Comparison of ENCODE assay signal across 13 cellular contexts in genomic region chr2:182918961-182919360, GRCh38. TPM values are rescaled to one million over a fixed set of nuclear protein-coding genes. Genes with fewer than 3 reads are reported as not detected.
DNase-seq lines count a peak whose midpoint lies in the region; ATAC-seq, FAIRE-seq and TF ChIP-seq lines count a peak whose summit lies in the region.
"Had no signal": no experiment of that assay in that cellular context is flagged by ENCODE, and none has a peak within 500 bp of the region (broad histone marks: within the 10 kb centered on the region; RNA-seq: fewer than 3 reads in every experiment).

No MANE protein-coding gene starts in this region.

- no peak overlapping the region for H3K4me3 Mint-ChIP-seq in Calu3 (ENCODE audit: low read depth, unreplicated experiment)
- no peak overlapping the region for H3K4me3 Mint-ChIP-seq in stimulated activated naive B cell treated with anti-CD40 and anti-IgM and Interleukin-4, amounts not matched to agents 10 μg/mL and 1 μg/mL and 100 μg/mL, for 72 hours
- H3K4me3 Mint-ChIP-seq: HFFc6 had no signal

- intact Hi-C loops in Calu3 (cut with micrococcal nuclease; ENCODE audit: unreplicated experiment) = no loop called here

- TF ChIP-seq CTCF in Calu3 (IDR thresholded peaks at IDR 0.05; ENCODE audit: unreplicated experiment) (no peak), H1 (IDR thresholded peaks at IDR 0.05; ENCODE audit: control extremely low read depth in 1 of 3, insufficient read depth in 1 of 3, low read depth in 1 of 3, low read length in 3 of 3) (no peak)

- H3K56ac ChIP-seq in H1 (replicated peaks; ENCODE audit: insufficient read length, low read depth, low read length) = no peak overlapping the region

- H2BK15ac ChIP-seq in H1 (ENCODE audit: low read length) = no peak overlapping the region

- no peak overlapping the region for H3K9ac ChIP-seq in H1 (replicated peaks in 1 of 4; ENCODE audit: extremely low read depth in 1 of 4, low read depth in 3 of 4, low read length in 3 of 4)

- no peak overlapping the region for H2BK20ac ChIP-seq in H1 (ENCODE audit: low read length)

- H3K4ac ChIP-seq in H1 (replicated peaks; ENCODE audit: insufficient read length, low read depth, low read length) = no peak overlapping the region

- H3K27ac ChIP-seq in H1 (ENCODE audit: low read depth, low read length) = no peak overlapping the region

- H3K18ac ChIP-seq in H1 (ENCODE audit: extremely low read depth, low read length) = no peak overlapping the region

- no peak overlapping the region for H3K23ac ChIP-seq in H1 (ENCODE audit: insufficient read length)

- no peak overlapping the region for H4K8ac ChIP-seq in H1 (ENCODE audit: extremely low read depth, insufficient read depth, low read length)

- H4K20me1 ChIP-seq in H1 (replicated peaks in 1 of 2; ENCODE audit: control insufficient read depth in 1 of 2, insufficient read depth in 2 of 2, low read length in 2 of 2) = no peaks in the 10 kb centered on the region

- H3K79me2 ChIP-seq in H1 (ENCODE audit: control insufficient read depth in 1 of 2, insufficient read depth in 2 of 2, low read length in 2 of 2) = no peaks in the 10 kb centered on the region

- H3K27me3 ChIP-seq in H1 (replicated peaks in 1 of 4; ENCODE audit: control insufficient read depth in 3 of 4, extremely low read depth in 1 of 4, insufficient read depth in 3 of 4, low read length in 3 of 4) = no peaks in the 10 kb centered on the region

- no peak for ATAC-seq in HG02852 (IDR thresholded peaks at IDR 0.05; ENCODE audit: unreplicated experiment)
- ATAC-seq in stimulated activated naive B cell treated with anti-CD40 and anti-IgM and Interleukin-4, amounts not matched to agents 10 μg/mL and 1 μg/mL and 100 μg/mL, for 72 hours (replicated peaks) = no peak

- no peaks in the 10 kb centered on the region for H3K27me3 Mint-ChIP-seq in Calu3 (ENCODE audit: unreplicated experiment)
- H3K27me3 Mint-ChIP-seq in stimulated activated naive B cell treated with anti-CD40 and anti-IgM and Interleukin-4, amounts not matched to agents 10 μg/mL and 1 μg/mL and 100 μg/mL, for 72 hours = peaks cover 0 to 5% of the 10 kb centered on the region in 2 donors

- H2AK5ac ChIP-seq in H1 (ENCODE audit: low read depth, low read length) = no peak overlapping the region

- no peak overlapping the region for H4K91ac ChIP-seq in H1 (replicated peaks; ENCODE audit: insufficient read length, low read length)

- CTCF ChIA-PET in Calu3 (lab: Charles Lee) = interaction anchor here (0.6 kb wide), 1 partner anchor 52 kb away, joined by 3 read pairs; no protein-coding TSS in a partner anchor
- CTCF ChIA-PET in H1 (lab: Charles Lee; ENCODE audit: partially characterized antibody) = interaction anchor here (0.7 to 2.6 kb wide), 5 partner anchors 37 to 151 kb away, joined by 3 to 9 read pairs (median 3); no protein-coding TSS in a partner anchor

- H3K4me3 ChIP-seq in H1 (ENCODE audit: extremely low read depth in 1 of 4, insufficient read depth in 2 of 4, low read depth in 3 of 4, low read length in 4 of 4) = no peak overlapping the region

- H3K36me3 Mint-ChIP-seq in Calu3 (ENCODE audit: insufficient read depth, unreplicated experiment) = peaks cover 37% of the 10 kb centered on the region
- H3K36me3 Mint-ChIP-seq in stimulated activated naive B cell treated with anti-CD40 and anti-IgM and Interleukin-4, amounts not matched to agents 10 μg/mL and 1 μg/mL and 100 μg/mL, for 72 hours = no peaks in the 10 kb centered on the region

- peaks cover 0 to 34% (median 12%) of the 10 kb centered on the region in 4 experiments; a peak in 5 of 8 replicates for H3K36me3 ChIP-seq in H1 (ENCODE audit: control insufficient read depth in 2 of 4, insufficient read depth in 4 of 4, low read length in 3 of 4)

- no peaks in the 10 kb centered on the region for H3K79me1 ChIP-seq in H1 (ENCODE audit: low read depth, low read length)

- H3K4me1 Mint-ChIP-seq in Calu3 (ENCODE audit: low read depth, unreplicated experiment) = no peaks in the 10 kb centered on the region
- H3K4me1 Mint-ChIP-seq in stimulated activated naive B cell treated with anti-CD40 and anti-IgM and Interleukin-4, amounts not matched to agents 10 μg/mL and 1 μg/mL and 100 μg/mL, for 72 hours = no peaks in the 10 kb centered on the region

- POLR2A ChIA-PET in H1 (lab: Charles Lee; ENCODE audit: partially characterized antibody) = interaction anchor here (0.6 kb wide), 1 partner anchor 11 kb away, joined by 3 read pairs; no protein-coding TSS in a partner anchor

- no peaks in the 10 kb centered on the region for H3K9me3 Mint-ChIP-seq in Calu3 (ENCODE audit: low read depth, unreplicated experiment)
- no peaks in the 10 kb centered on the region for H3K9me3 Mint-ChIP-seq in stimulated activated naive B cell treated with anti-CD40 and anti-IgM and Interleukin-4, amounts not matched to agents 10 μg/mL and 1 μg/mL and 100 μg/mL, for 72 hours
- H3K9me3 Mint-ChIP-seq: HFFc6 had no signal

- H3K14ac ChIP-seq in H1 (ENCODE audit: insufficient read length) = peak overlapping the region; percentile 66

- no peak overlapping the region for H4K5ac ChIP-seq in H1 (ENCODE audit: insufficient read length, low read depth, low read length)

- H2AFZ ChIP-seq in H1 (ENCODE audit: low read length) = no peak overlapping the region

- peak overlapping the region; percentile 22 for H3K27ac Mint-ChIP-seq in Calu3 (ENCODE audit: unreplicated experiment)
- no peak overlapping the region for H3K27ac Mint-ChIP-seq in stimulated activated naive B cell treated with anti-CD40 and anti-IgM and Interleukin-4, amounts not matched to agents 10 μg/mL and 1 μg/mL and 100 μg/mL, for 72 hours
- H3K27ac Mint-ChIP-seq: HFFc6 had no signal

- TF ChIP-seq EP300 in H1 (IDR thresholded peaks at IDR 0.05; ENCODE audit: borderline replicate concordance in 1 of 2, low read depth in 2 of 2, low read length in 2 of 2) = no peak

- H3K4me2 ChIP-seq in H1 (ENCODE audit: insufficient read depth in 1 of 2, low read depth in 2 of 2, low read length in 2 of 2) = no peak overlapping the region

- H3K4me1 ChIP-seq in H1 (replicated peaks in 1 of 4; ENCODE audit: control insufficient read depth in 3 of 4, insufficient read depth in 4 of 4, low read length in 3 of 4) = peaks cover 0 to 3% (median 0%) of the 10 kb centered on the region in 4 experiments; a peak in 1 of 7 replicates

- DNase-seq in Calu3 (no peak), H54 (ENCODE audit: insufficient read length, low spot score) (no peak), H1 (ENCODE audit: low read depth in 1 of 2, low spot score in 2 of 2) (no peak), iPS-NIHi11 (ENCODE audit: low spot score) (no peak)
- no peak for DNase-seq in stimulated activated naive B cell treated with anti-CD40 and anti-IgM and Interleukin-4, amounts not matched to agents 10 μg/mL and 1 μg/mL and 100 μg/mL, for 72 hours
- DNase-seq: DMS79 treated with DMSO at 0.1 percent for 48 hours, EL, GOT3, HCEC 1CT, HFFc6 had no signal

- no peaks in the 10 kb centered on the region for H3K9me3 ChIP-seq in H1 (ENCODE audit: insufficient read depth in 2 of 2, low read depth in 1 of 2, low read length in 1 of 2)

- H2BK12ac ChIP-seq in H1 (ENCODE audit: low read depth, low read length) = no peak overlapping the region

- no peak overlapping the region for H2BK120ac ChIP-seq in H1 (replicated peaks; ENCODE audit: low read depth, low read length)

- FAIRE-seq in H54 (lab: Jason Lieb, UNC) (peak; percentile 30), H1 (lab: Jason Lieb, UNC) (no peak)
- FAIRE-seq: G401.6, GM12891 had no signal

- TF ChIP-seq RAD21 in H1 (IDR thresholded peaks at IDR 0.05 in 1 of 2, conservative IDR thresholded peaks at IDR 0.05 in 1 of 2; ENCODE audit: low read depth in 2 of 2, low read length in 2 of 2) = no peak

- H2BK5ac ChIP-seq in H1 (ENCODE audit: low read depth, low read length) = no peak overlapping the region

- TF ChIP-seq POLR2A in H54 (IDR thresholded peaks at IDR 0.05; ENCODE audit: low read depth, low read length) = no peak
- TF ChIP-seq POLR2A in H1 (IDR thresholded peaks at IDR 0.05; ENCODE audit: control extremely low read depth in 1 of 2, low read depth in 2 of 2, low read length in 2 of 2) = no peak

- BruUV-seq in Calu3 (replicated peaks; lab: Mats Ljungman, UMichigan) = no TSS peak

- no peaks in the 10 kb centered on the region for H3K23me2 ChIP-seq in H1 (ENCODE audit: low read depth, low read length)

TF ChIP-seq in H1, 55 proteins besides CTCF, POLR2A, EP300 and RAD21 (continues in another document):
- TF ChIP-seq CBX8 (IDR thresholded peaks at IDR 0.05; ENCODE audit: borderline replicate concordance, low read depth, low read length) (no peak), USF2 (IDR thresholded peaks at IDR 0.05; ENCODE audit: low read length) (no peak), SAP30 (IDR thresholded peaks at IDR 0.05; ENCODE audit: insufficient read depth, insufficient replicate concordance, low read length) (no peak), JUN (IDR thresholded peaks at IDR 0.05; ENCODE audit: low read depth, low read length) (no peak), SP1 (IDR thresholded peaks at IDR 0.05; ENCODE audit: low read depth, low read length) (no peak), BACH1 (IDR thresholded peaks at IDR 0.05; ENCODE audit: low read length) (no peak), RBBP5 (IDR thresholded peaks at IDR 0.05; ENCODE audit: borderline replicate concordance, low read depth, low read length) (no peak), MAX (IDR thresholded peaks at IDR 0.05) (no peak), CREB1 (IDR thresholded peaks at IDR 0.05) (no peak), BRCA1 (IDR thresholded peaks at IDR 0.05; ENCODE audit: low read depth, low read length) (no peak), JUND (IDR thresholded peaks at IDR 0.05; ENCODE audit: low read length) (no peak)

RNA-seq across cellular contexts. Expression of gene FRZB, which starts 52.5 kb away (rescaled TPM):
- 0.20 and 0.21 TPM in 2 replicates for total RNA-seq in Calu3 (2022)
- total RNA-seq in H1 (2021; fragmentation: NEBNext Ultra II Directional; extraction: Animal tissue kit (Norgen Biotek cat#: 25700)) = 4.6 and 4.7 TPM in 2 replicates
- 4.4 and 5.0 TPM in 2 replicates for polyA plus RNA-seq in H1 (2011; rRNA removed)
- polyA plus RNA-seq in H1 (2011; cell fraction: cytosol; rRNA removed) = 4.4 TPM
- polyA plus RNA-seq in H1 (2011; cell fraction: nucleus; rRNA removed) = 4.7 TPM
- 2.8 to 4.4 TPM (median 3.2 TPM) in 4 replicates for polyA plus RNA-seq in H1 (2012, experiment 1 of 2)
- 2.7 TPM for polyA plus RNA-seq in H1 (2012, experiment 2 of 2)
- 2.7 TPM for polyA plus RNA-seq in H1 (2013, experiment 1 of 2)
- 3.5 TPM for polyA plus RNA-seq in H1 (2013, experiment 2 of 2)
- polyA minus RNA-seq in H1 (2011; rRNA and poly(A)+ RNA removed) = 2.4 and 2.5 TPM in 2 replicates
- polyA minus RNA-seq in H1 (2011; cell fraction: cytosol; rRNA and poly(A)+ RNA removed) = 2.6 TPM
- polyA minus RNA-seq in H1 (2011; cell fraction: nucleus; rRNA and poly(A)+ RNA removed) = 3.4 TPM
